In genomic region chr10:75302029-75302428, GRCh38 we compare ENCODE assay signal across 7 cellular contexts.
"Had no signal": no experiment of that assay in that cellular context is flagged by ENCODE, and none has a peak within 500 bp of the region (broad histone marks: within the 10 kb centered on the region; RNA-seq: fewer than 3 reads in every experiment).

No MANE protein-coding gene starts in this region.

- H3K4me1 ChIP-seq: HAP-1 had no signal

- FAIRE-seq: H1, H54, HTR-8/SVneo had no signal

- H2AFZ ChIP-seq: GM23338 had no signal

- H3K4me3 ChIP-seq: GM23338, HAP-1 had no signal

- H3K36me3 ChIP-seq: HAP-1 had no signal

- DNase-seq: HFFc6, KG1 had no signal

- ATAC-seq: GM23338 had no signal

- H3K9me3 ChIP-seq: HAP-1 had no signal

- H3K4me2 ChIP-seq: GM23338 had no signal
